Comparison of ENCODE assay signal across 19 cellular contexts in the genomic region with DNA sequence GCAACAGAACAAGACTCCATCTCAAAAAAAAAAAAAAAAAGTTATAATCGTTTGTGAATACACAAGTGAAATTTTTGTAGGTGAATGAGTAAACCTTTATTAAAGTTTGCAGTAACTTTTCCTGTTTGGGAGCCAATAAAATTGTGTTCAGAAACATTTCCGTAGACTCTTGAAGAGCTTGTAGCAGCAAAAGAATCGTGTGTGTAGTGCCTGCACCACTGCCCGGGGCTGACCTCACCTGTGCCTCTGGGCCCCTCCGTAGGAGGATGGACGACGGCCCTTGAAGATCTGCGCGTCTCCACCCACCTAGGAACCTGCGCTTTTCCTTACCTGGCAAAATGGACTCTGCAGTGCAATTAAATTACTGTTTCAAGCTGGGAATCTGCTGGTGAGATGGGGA.
"Had no signal": no experiment of that assay in that cellular context is flagged by ENCODE, and none has a peak within 500 bp of the region (broad histone marks: within the 10 kb centered on the region; RNA-seq: fewer than 3 reads in every experiment).

No MANE protein-coding gene starts in this region.

- H3K4me1 ChIP-seq: foreskin keratinocyte, left lung had no signal

- H3K36me3 ChIP-seq: esophagus muscularis mucosa, gastroesophageal sphincter, heart left ventricle, left lung had no signal

- ATAC-seq: foreskin keratinocyte, gastroesophageal sphincter, heart left ventricle, left cardiac atrium, left lung, left ventricle myocardium superior had no signal

- H3K4me3 ChIP-seq: coronary artery, dorsolateral prefrontal cortex, esophagus muscularis mucosa, gastroesophageal sphincter, heart left ventricle, left lung, lung, mucosa of descending colon had no signal

- H3K9me3 Mint-ChIP-seq: mesothelial cell of epicardium had no signal

- H3K9me3 ChIP-seq: esophagus muscularis mucosa, gastroesophageal sphincter, heart left ventricle, left lung, mucosa of descending colon had no signal

- H3K36me3 Mint-ChIP-seq: memory B cell, mesothelial cell of epicardium had no signal

- DNase-seq: dermis blood vessel endothelial cell; dorsolateral prefrontal cortex; effector CD4-positive, alpha-beta T cell; effector memory CD4-positive, alpha-beta T cell; foreskin keratinocyte; heart left ventricle; hippocampal formation; left cardiac atrium; left ventricle myocardium superior; mammary epithelial cell; mesendoderm; mucosa of descending colon had no signal

- H3K27ac Mint-ChIP-seq: memory B cell, mesothelial cell of epicardium had no signal

- H3K27ac ChIP-seq: coronary artery, dorsolateral prefrontal cortex, esophagus muscularis mucosa, foreskin keratinocyte, gastroesophageal sphincter, heart left ventricle, left lung had no signal

- H3K4me3 Mint-ChIP-seq: memory B cell, mesothelial cell of epicardium had no signal
